8 cellular contexts compared by ENCODE assay signal in genomic region chr18:74495581-74496507, GRCh38. TPM values are rescaled to one million over a fixed set of nuclear protein-coding genes. Genes with fewer than 3 reads are reported as not detected.
DNase-seq lines count a peak whose midpoint lies in the region; ATAC-seq and TF ChIP-seq lines count a peak whose summit lies in the region.

CNDP2 (plus strand) TSS chr18:74496363; CDS start chr18:74499974, 3,611 bp downstream.

- H4K20me1 ChIP-seq in fibroblast of lung (ENCODE audit: control insufficient read depth, extremely low read depth, insufficient read depth, low read length), result no peaks in the 10 kb centered on the region

- intact Hi-C loops in activated T-helper 2 cell treated with anti-CD3 and anti-CD28 coated beads, Interferon-gamma antibody, Interleukin-2, Interleukin-4, amounts not matched to agents 10 μg/mL and 5 μg/mL and 100 μg/mL, durations not matched to agents 14 hours and 24 hours and 36 hours (cut with micrococcal nuclease), result loop anchor here (2.0 to 5.0 kb wide), 3 partner anchors 56 to 576 kb away; partner anchors contain the start of gene CYB5A

- TF ChIP-seq CTCF in RWPE2 (IDR thresholded peaks at IDR 0.05; ENCODE audit: poor library complexity, severe bottlenecking) (no peak), fibroblast of lung (conservative IDR thresholded peaks at IDR 0.05 in 1 of 2, IDR thresholded peaks at IDR 0.05 in 1 of 2; ENCODE audit: low read depth in 1 of 2, low read length in 2 of 2) (no peak)

- H3K9me3 Mint-ChIP-seq in activated T-helper 2 cell treated with anti-CD3 and anti-CD28 coated beads, Interferon-gamma antibody, Interleukin-2, Interleukin-4, amounts not matched to agents 10 μg/mL and 5 μg/mL and 100 μg/mL, durations not matched to agents 14 hours and 24 hours and 36 hours, result no peaks in the 10 kb centered on the region
- H3K9me3 Mint-ChIP-seq in naive thymus-derived CD8-positive, alpha-beta T cell, result peaks cover 0 to 1% (median 0%) of the 10 kb centered on the region in 9 donors

- H3K9me3 ChIP-seq in RWPE2 (ENCODE audit: severe bottlenecking), result no peaks in the 10 kb centered on the region
- H3K9me3 ChIP-seq in fibroblast of lung (ENCODE audit: control insufficient read depth, insufficient read depth, low read depth, low read length), result no peaks in the 10 kb centered on the region

- H3K27me3 Mint-ChIP-seq in activated T-helper 2 cell treated with anti-CD3 and anti-CD28 coated beads, Interferon-gamma antibody, Interleukin-2, Interleukin-4, amounts not matched to agents 10 μg/mL and 5 μg/mL and 100 μg/mL, durations not matched to agents 14 hours and 24 hours and 36 hours (ENCODE audit: low read depth), result peaks cover 10% of the 10 kb centered on the region
- H3K27me3 Mint-ChIP-seq in naive thymus-derived CD8-positive, alpha-beta T cell, result no peaks in the 10 kb centered on the region

- peak within 1 kb of the TSS; percentile 93 for H3K4me3 Mint-ChIP-seq in activated T-helper 2 cell treated with anti-CD3 and anti-CD28 coated beads, Interferon-gamma antibody, Interleukin-2, Interleukin-4, amounts not matched to agents 10 μg/mL and 5 μg/mL and 100 μg/mL, durations not matched to agents 14 hours and 24 hours and 36 hours (ENCODE audit: low read depth)
- peak within 1 kb of the TSS; percentile 88 to 98 (median 96) for H3K4me3 Mint-ChIP-seq in naive thymus-derived CD8-positive, alpha-beta T cell

- H3K4me2 ChIP-seq in fibroblast of lung (ENCODE audit: extremely low read depth, insufficient read depth, low read length), result peak within 1 kb of the TSS; percentile 88

- H3K4me1 Mint-ChIP-seq in activated T-helper 2 cell treated with anti-CD3 and anti-CD28 coated beads, Interferon-gamma antibody, Interleukin-2, Interleukin-4, amounts not matched to agents 10 μg/mL and 5 μg/mL and 100 μg/mL, durations not matched to agents 14 hours and 24 hours and 36 hours (ENCODE audit: low read depth), result peaks cover 29% of the 10 kb centered on the region
- H3K4me1 Mint-ChIP-seq in naive thymus-derived CD8-positive, alpha-beta T cell, result peaks cover 27 to 56% (median 50%) of the 10 kb centered on the region in 4 donors

- DNase-seq in EH (ENCODE audit: low read depth) (peak; percentile 99), H4 (ENCODE audit: low spot score) (peak; percentile 99), LoVo (ENCODE audit: low spot score) (peak; percentile 96), RWPE2 (ENCODE audit: low spot score) (peak; percentile 99), fibroblast of lung (ENCODE audit: low read depth in 2 of 2) (peak; percentile 97 to 98)
- DNase-seq in activated T-helper 2 cell treated with anti-CD3 and anti-CD28 coated beads, Interferon-gamma antibody, Interleukin-2, Interleukin-4, amounts not matched to agents 10 μg/mL and 5 μg/mL and 100 μg/mL, durations not matched to agents 14 hours and 24 hours and 36 hours (ENCODE audit: low spot score), result peak; percentile 97
- peak; percentile 95 to 99 (median 97) for DNase-seq in naive thymus-derived CD8-positive, alpha-beta T cell
- DNase-seq in stimulated activated naive CD4-positive, alpha-beta T cell (lab: John Stamatoyannopoulos, UW), result peak; percentile 90 to 98 (median 94)

- H3K27ac Mint-ChIP-seq in activated T-helper 2 cell treated with anti-CD3 and anti-CD28 coated beads, Interferon-gamma antibody, Interleukin-2, Interleukin-4, amounts not matched to agents 10 μg/mL and 5 μg/mL and 100 μg/mL, durations not matched to agents 14 hours and 24 hours and 36 hours, result peak within 1 kb of the TSS; percentile 96
- H3K27ac Mint-ChIP-seq in naive thymus-derived CD8-positive, alpha-beta T cell, result peak within 1 kb of the TSS; percentile 96 to 99 (median 98)

- POLR2A ChIA-PET in naive thymus-derived CD8-positive, alpha-beta T cell (lab: Charles Lee), result interaction anchor here (0.6 to 3.1 kb wide), 15 partner anchors 9 to 413 kb away, joined by 3 to 30 read pairs (median 5); partner anchors contain the start of gene ZNF407

- H3K4me1 ChIP-seq in RWPE2 (ENCODE audit: insufficient read depth, poor library complexity, severe bottlenecking) (peaks cover 5% of the 10 kb centered on the region), fibroblast of lung (ENCODE audit: control insufficient read depth, extremely low read depth, insufficient read depth, low read length) (peaks cover 2% of the 10 kb centered on the region)

- H3K4me3 ChIP-seq in RWPE2 (ENCODE audit: severe bottlenecking) (peak within 1 kb of the TSS; percentile 64), fibroblast of lung (replicated peaks in 1 of 4; ENCODE audit: control extremely low read depth in 1 of 4, insufficient read depth in 1 of 4, low read depth in 3 of 4, low read length in 4 of 4) (peak within 1 kb of the TSS; percentile 66 to 89 (median 84))

- peaks cover 19% of the 10 kb centered on the region for H3K36me3 Mint-ChIP-seq in activated T-helper 2 cell treated with anti-CD3 and anti-CD28 coated beads, Interferon-gamma antibody, Interleukin-2, Interleukin-4, amounts not matched to agents 10 μg/mL and 5 μg/mL and 100 μg/mL, durations not matched to agents 14 hours and 24 hours and 36 hours (ENCODE audit: low read depth)
- peaks cover 0 to 9% (median 4%) of the 10 kb centered on the region in 3 donors for H3K36me3 Mint-ChIP-seq in naive thymus-derived CD8-positive, alpha-beta T cell

- H2AFZ ChIP-seq in fibroblast of lung (ENCODE audit: low read length), result peak within 1 kb of the TSS; percentile 91

- peak within 1 kb of the TSS; percentile 57 for H3K27ac ChIP-seq in RWPE2 (ENCODE audit: poor library complexity, severe bottlenecking)
- peak within 1 kb of the TSS; percentile 95 for H3K27ac ChIP-seq in fibroblast of lung (ENCODE audit: insufficient read depth, low read length)

- peaks cover 19% of the 10 kb centered on the region for H3K79me2 ChIP-seq in fibroblast of lung (ENCODE audit: control insufficient read depth, insufficient read depth, low read length)

- peak; percentile 73 for ATAC-seq in RWPE2 (ENCODE audit: low read depth)
- peak; percentile 63 to 72 for ATAC-seq in naive thymus-derived CD8-positive, alpha-beta T cell

- H3K9ac ChIP-seq in fibroblast of lung (ENCODE audit: insufficient read depth, low read length), result peak within 1 kb of the TSS; percentile 93

- H3K36me3 ChIP-seq in RWPE2 (ENCODE audit: low read depth) (peaks cover 9% of the 10 kb centered on the region), fibroblast of lung (ENCODE audit: control insufficient read depth, insufficient read depth, low read length) (no peaks in the 10 kb centered on the region)

- H3K27me3 ChIP-seq in RWPE2 (ENCODE audit: insufficient read depth, poor library complexity, severe bottlenecking) (no peaks in the 10 kb centered on the region), fibroblast of lung (ENCODE audit: control insufficient read depth, insufficient read depth, low read length) (peaks cover 4% of the 10 kb centered on the region)

RNA-seq across cellular contexts. Expression of gene CNDP2, which starts in this region (rescaled TPM):
- total RNA-seq in H4 (2014; rRNA removed; shearing (Covaris generic)), result 42.9 and 57.3 TPM in 2 replicates
- 158 and 166 TPM in 2 replicates for total RNA-seq in activated T-helper 2 cell treated with anti-CD3 and anti-CD28 coated beads, Interferon-gamma antibody, Interleukin-2, Interleukin-4, amounts not matched to agents 10 μg/mL and 5 μg/mL and 100 μg/mL, durations not matched to agents 14 hours and 24 hours and 36 hours
- total RNA-seq in fibroblast of lung, result 40.8 and 41.8 TPM in 2 replicates
- polyA plus RNA-seq in fibroblast of lung, result 69.8 and 117 TPM in 2 replicates
- 75.8 and 115 TPM in 2 replicates for polyA plus RNA-seq in fibroblast of lung (2012)
- 53.4 and 105 TPM in 2 replicates for polyA minus RNA-seq in fibroblast of lung (ENCODE audit: low replicate concordance)
- total RNA-seq in naive thymus-derived CD8-positive, alpha-beta T cell, result 100 to 1,000 TPM; 161 to 169 TPM
- polyA plus RNA-seq in naive thymus-derived CD8-positive, alpha-beta T cell, result 100 to 1,000 TPM in 2 of 3 donors, 10 to 100 TPM in 1; 97.0 to 139 (median 111) TPM

Comparison
In these comparisons a context has a peak if more than half of its experiments do, and no peak if none do; other contexts are left out.
1. Peak in every context shown above with its lines: DNase-seq, ATAC-seq, H3K4me3 ChIP-seq and H3K27ac ChIP-seq.